8 cellular contexts compared by ENCODE assay signal in genomic region chr7:21256310-21256877, GRCh38.
DNase-seq lines count a peak whose midpoint lies in the region; ATAC-seq and TF ChIP-seq lines count a peak whose summit lies in the region.

No MANE protein-coding gene starts in this region.

- DNase-seq in cardiac muscle cell (ENCODE audit: low read depth in 1 of 2, low spot score in 1 of 2) (peak; percentile 54 to 57), Right ventricle myocardium inferior (ENCODE audit: missing footprints) (no peak), NB4 (ENCODE audit: low read depth) (peak; percentile 47), T-helper 1 cell (peak in 4 of 5 donors; percentile 1 to 43 (median 8)), foreskin fibroblast (peak; percentile 7 to 52), superior temporal gyrus (ENCODE audit: extremely low spot score) (peak; percentile 84), C1 segment of cervical spinal cord (lab: John Stamatoyannopoulos, UW) (no peak)

- H3K4me1 ChIP-seq in cardiac muscle cell (ENCODE audit: low read depth), result no peaks in the 10 kb centered on the region

- H3K9me3 ChIP-seq in cardiac muscle cell (ENCODE audit: low read depth), result no peaks in the 10 kb centered on the region

- no peak for TF ChIP-seq POLR2A in NB4 (IDR thresholded peaks at IDR 0.05; ENCODE audit: extremely low read depth, insufficient read length)

- peaks cover 35% of the 10 kb centered on the region for H3K27me3 ChIP-seq in cardiac muscle cell

- H3K27ac ChIP-seq in cardiac muscle cell, result no peak overlapping the region

- no peak overlapping the region for H3K4me3 ChIP-seq in cardiac muscle cell
- H3K4me3 ChIP-seq in NB4 (ENCODE audit: low read depth, low read length), result no peak overlapping the region
- H3K4me3 ChIP-seq in foreskin fibroblast (ENCODE audit: low read depth in 1 of 2, low read length in 2 of 2), result no peak overlapping the region

- peak; percentile 43 for TF ChIP-seq CTCF in cardiac muscle cell (IDR thresholded peaks at IDR 0.05; ENCODE audit: low read depth, low read length)
- TF ChIP-seq CTCF in NB4 (IDR thresholded peaks at IDR 0.05; ENCODE audit: low read depth, low read length), result peak; percentile 22
- peak; percentile 31 for TF ChIP-seq CTCF in foreskin fibroblast (IDR thresholded peaks at IDR 0.05; ENCODE audit: low read depth, low read length)

- H3K36me3 ChIP-seq in cardiac muscle cell, result no peaks in the 10 kb centered on the region

- intact Hi-C loops in Right ventricle myocardium inferior (cut with DNase I), result loop anchor here (5.0 to 10.0 kb wide), 2 partner anchors 251 to 828 kb away; no protein-coding TSS in a partner anchor

- ATAC-seq in Right ventricle myocardium inferior, result no peak
- ATAC-seq in HG03521 (IDR thresholded peaks at IDR 0.05; ENCODE audit: unreplicated experiment), result no peak

Comparison
In these comparisons a context has a peak if more than half of its experiments do, and no peak if none do; other contexts are left out.
1. DNase-seq: peak in cardiac muscle cell (2 of 2), NB4 (single experiment), T-helper 1 cell (4 of 5), foreskin fibroblast (2 of 2) and superior temporal gyrus (single experiment); none in Right ventricle myocardium inferior (single experiment) and C1 segment of cervical spinal cord (0 of 14).
2. Peak in every context shown above with its lines, with median percentiles within 50 percentile points of each other: CTCF ChIP-seq.